ENCODE assay signal across 21 cellular contexts in genomic region chr5:170571885-170572284, GRCh38.
A peak's percentile ranks its signal among the peaks of the same experiment; 100 is the strongest.
DNase-seq lines count a peak whose midpoint lies in the region; ATAC-seq and TF ChIP-seq lines count a peak whose summit lies in the region.
"Had no signal": no experiment of that assay in that cellular context is flagged by ENCODE, and none has a peak within 500 bp of the region (broad histone marks: within the 10 kb centered on the region; RNA-seq: fewer than 3 reads in every experiment).

No MANE protein-coding gene starts in this region.

- H3K9me3 Mint-ChIP-seq in brain (peaks cover 0 to 10% (median 0%) of the 10 kb centered on the region in 5 experiments), nephron (peaks cover 2% of the 10 kb centered on the region), CD14-positive monocyte (peaks cover 0 to 7% (median 5%) of the 10 kb centered on the region in 7 donors)
- H3K9me3 Mint-ChIP-seq: natural killer cell treated with Interleukin-12 subunit alpha and Interleukin-12 subunit beta and Interleukin-15 and Interleukin-18, amount 100 ng/mL, for 72 hours had no signal

- no peaks in the 10 kb centered on the region for H4K20me1 ChIP-seq in BLaER1

- DNase-seq in NCI-H2227 (lab: John Stamatoyannopoulos, UW; ENCODE audit: unreplicated experiment) (peak; percentile 10), CD14-positive monocyte (ENCODE audit: low spot score) (no peak), GM10266 (ENCODE audit: extremely low spot score) (no peak)
- DNase-seq: activated T-cell treated with anti-CD3 and anti-CD28 coated beads, Interleukin-2, amount 50 U/mL, for 1 hour; cortex of kidney; left ventricle myocardium superior; midbrain; NCI-H1417 treated with DMSO at 0.1 percent for 48 hours; NCI-H2081 treated with DMSO at 0.1 percent for 48 hours; sigmoid colon; transverse colon had no signal

- no peak overlapping the region for H3K27ac ChIP-seq in BLaER1
- H3K27ac ChIP-seq: parathyroid adenoma, sigmoid colon, transverse colon had no signal

- no peaks in the 10 kb centered on the region for H3K36me3 Mint-ChIP-seq in brain
- no peaks in the 10 kb centered on the region for H3K36me3 Mint-ChIP-seq in nephron (ENCODE audit: low read depth)
- H3K36me3 Mint-ChIP-seq in CD14-positive monocyte, result no peaks in the 10 kb centered on the region
- H3K36me3 Mint-ChIP-seq: natural killer cell treated with Interleukin-12 subunit alpha and Interleukin-12 subunit beta and Interleukin-15 and Interleukin-18, amount 100 ng/mL, for 72 hours had no signal

- peak overlapping the region; percentile 59 for H3K4me2 ChIP-seq in BLaER1

- no peaks in the 10 kb centered on the region for H3K36me3 ChIP-seq in BLaER1
- H3K36me3 ChIP-seq: adrenal gland, sigmoid colon, transverse colon had no signal

- H3K4me3 Mint-ChIP-seq in brain (no peak overlapping the region), nephron (no peak overlapping the region), CD14-positive monocyte (peak overlapping the region in 1 of 2 donors; percentile 73)
- H3K4me3 Mint-ChIP-seq: activated CD8-positive, alpha-beta T cell treated with anti-CD3 and anti-CD28 coated beads, Interleukin-2, amount 10 ng/mL, durations not matched to agents 7 days and 5 days; endodermal cell; natural killer cell treated with Interleukin-12 subunit alpha and Interleukin-12 subunit beta and Interleukin-15 and Interleukin-18, amount 100 ng/mL, for 72 hours had no signal

- no peak overlapping the region for H3K4me3 ChIP-seq in BLaER1
- H3K4me3 ChIP-seq: adrenal gland, sigmoid colon, transverse colon had no signal

- H3K27ac Mint-ChIP-seq in brain (peak overlapping the region in 4 of 5 experiments; percentile 5 to 85 (median 48)), nephron (peak overlapping the region; percentile 18 to 34 (median 28)), CD14-positive monocyte (no peak overlapping the region)
- H3K27ac Mint-ChIP-seq: activated CD8-positive, alpha-beta T cell treated with anti-CD3 and anti-CD28 coated beads, Interleukin-2, amount 10 ng/mL, durations not matched to agents 7 days and 5 days; endodermal cell; natural killer cell treated with Interleukin-12 subunit alpha and Interleukin-12 subunit beta and Interleukin-15 and Interleukin-18, amount 100 ng/mL, for 72 hours had no signal

- no peak overlapping the region for H3K9ac ChIP-seq in BLaER1
- H3K9ac ChIP-seq: parathyroid adenoma had no signal

- H3K27me3 ChIP-seq in BLaER1, result peaks cover 22% of the 10 kb centered on the region

- peaks cover 22% of the 10 kb centered on the region for H3K4me1 ChIP-seq in BLaER1
- H3K4me1 ChIP-seq: adrenal gland, parathyroid adenoma, transverse colon had no signal

- peaks cover 58% of the 10 kb centered on the region for H3K4me1 Mint-ChIP-seq in brain
- H3K4me1 Mint-ChIP-seq in nephron, result peaks cover 25% of the 10 kb centered on the region
- peaks cover 13% of the 10 kb centered on the region for H3K4me1 Mint-ChIP-seq in CD14-positive monocyte
- H3K4me1 Mint-ChIP-seq: endodermal cell had no signal

- TF ChIP-seq CTCF in brain (conservative IDR thresholded peaks at IDR 0.05) (no peak), nephron (IDR thresholded peaks at IDR 0.05; ENCODE audit: unreplicated experiment in 3 of 3) (no peak), CD14-positive monocyte (IDR thresholded peaks at IDR 0.05) (no peak), GM10266 (IDR thresholded peaks at IDR 0.05; ENCODE audit: control insufficient read depth, insufficient read depth, low read depth, missing control alignments) (no peak)

- intact Hi-C loops in CD14-positive monocyte (cut with micrococcal nuclease), result no loop called here

- H3K27me3 Mint-ChIP-seq in brain, result no peaks in the 10 kb centered on the region
- H3K27me3 Mint-ChIP-seq in nephron (ENCODE audit: low read depth), result peaks cover 49% of the 10 kb centered on the region
- H3K27me3 Mint-ChIP-seq in CD14-positive monocyte (ENCODE audit: low read depth in 3 of 3), result peaks cover 34 to 38% (median 36%) of the 10 kb centered on the region in 3 donors

- no peaks in the 10 kb centered on the region for H3K9me3 ChIP-seq in BLaER1
- H3K9me3 ChIP-seq: adrenal gland, sigmoid colon, transverse colon had no signal

- ATAC-seq in GM18870 (IDR thresholded peaks at IDR 0.05; ENCODE audit: unreplicated experiment) (no peak), GM21576 (IDR thresholded peaks at IDR 0.05; ENCODE audit: unreplicated experiment) (no peak)
- ATAC-seq: activated CD8-positive, alpha-beta T cell treated with anti-CD3 and anti-CD28 coated beads, Interleukin-2, amount 10 ng/mL, durations not matched to agents 7 days and 5 days; left ventricle myocardium superior had no signal

Comparison
In these comparisons a context has a peak if more than half of its experiments do, and no peak if none do; other contexts are left out.
1. H3K27ac Mint-ChIP-seq: peak in brain (4 of 5) and nephron (3 of 3); none in CD14-positive monocyte (0 of 7).